Comparison of ENCODE assay signal across 7 cellular contexts in the genomic region with DNA sequence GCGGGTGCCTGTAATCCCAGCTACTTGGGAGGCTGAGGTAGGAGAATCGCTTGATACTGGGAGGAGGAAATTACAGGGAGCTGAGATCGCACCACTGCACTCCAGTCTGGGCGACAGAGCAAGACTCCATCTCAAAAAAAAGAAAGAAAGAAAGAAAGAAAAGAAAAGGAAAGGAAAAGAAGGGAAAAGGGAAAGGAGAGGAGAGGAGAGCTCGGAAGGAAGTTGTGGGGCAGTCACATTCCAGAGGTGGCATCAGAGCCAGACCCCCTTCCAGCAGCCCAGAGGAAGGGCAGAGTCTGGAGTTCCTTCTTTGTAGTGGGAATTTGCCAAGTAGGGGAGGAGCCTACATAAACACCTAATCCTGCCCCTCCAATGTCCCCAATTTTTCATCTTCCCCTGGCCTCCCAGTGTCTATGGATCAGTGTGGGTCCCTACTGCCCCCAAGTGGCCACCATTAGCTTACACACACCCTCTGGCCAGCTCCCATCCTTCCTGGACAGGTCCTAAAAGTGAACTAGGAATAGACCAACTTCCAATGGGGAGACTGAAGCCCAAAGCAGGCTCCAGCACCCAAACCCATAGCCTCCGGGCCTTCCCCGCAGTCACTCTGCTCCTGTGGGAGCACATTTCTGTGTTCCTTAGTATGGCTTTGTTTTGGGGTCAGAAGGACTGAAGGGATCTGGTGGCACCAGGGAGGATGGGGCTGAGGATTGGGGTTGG. TPM values are rescaled to one million over a fixed set of nuclear protein-coding genes. Genes with fewer than 3 reads are reported as not detected.
A peak's percentile ranks its signal among the peaks of the same experiment; 100 is the strongest.
DNase-seq lines count a peak whose midpoint lies in the region; ATAC-seq and TF ChIP-seq lines count a peak whose summit lies in the region.

No MANE protein-coding gene starts in this region.

- H3K4me3 ChIP-seq in OCI-LY1 (ENCODE audit: low read depth, low read length, poor library complexity, severe bottlenecking) (no peak overlapping the region), body of pancreas (no peak overlapping the region), iPS DF 6.9 (ENCODE audit: low read length) (no peak overlapping the region)

- no peaks in the 10 kb centered on the region for H3F3A ChIP-seq in OCI-LY1 (ENCODE audit: insufficient read depth, low read length)

- no peaks in the 10 kb centered on the region for H3K27me3 ChIP-seq in OCI-LY1 (ENCODE audit: insufficient read depth, low read length)
- peaks cover 0 to 15% of the 10 kb centered on the region in 2 donors for H3K27me3 ChIP-seq in body of pancreas
- H3K27me3 ChIP-seq in iPS DF 6.9 (ENCODE audit: control insufficient read depth, insufficient read depth, low read length): no peaks in the 10 kb centered on the region

- H4K20me1 ChIP-seq in OCI-LY1 (ENCODE audit: insufficient read depth, low read length): no peaks in the 10 kb centered on the region

- H3K9ac ChIP-seq in OCI-LY1 (ENCODE audit: low read length): no peak overlapping the region

- no peak overlapping the region for H3K4me2 ChIP-seq in OCI-LY1 (ENCODE audit: low read length)

- H3K9me2 ChIP-seq in OCI-LY1 (ENCODE audit: low read depth, low read length): no peaks in the 10 kb centered on the region

- peak; percentile 82 for ATAC-seq in body of pancreas
- ATAC-seq in GM21737 (IDR thresholded peaks at IDR 0.05; ENCODE audit: unreplicated experiment): no peak

- H2AFZ ChIP-seq in OCI-LY1 (ENCODE audit: low read length): no peak overlapping the region

- no peak for TF ChIP-seq POLR2A in body of pancreas (IDR thresholded peaks at IDR 0.05)

- no peaks in the 10 kb centered on the region for H3K9me3 ChIP-seq in OCI-LY1 (ENCODE audit: low read length)
- H3K9me3 ChIP-seq in body of pancreas: no peaks in the 10 kb centered on the region
- H3K9me3 ChIP-seq in iPS DF 6.9 (ENCODE audit: control insufficient read depth, insufficient read depth, low read length): no peaks in the 10 kb centered on the region

- TF ChIP-seq CTCF in OCI-LY1 (IDR thresholded peaks at IDR 0.05; ENCODE audit: low read length): peak; percentile 92
- TF ChIP-seq CTCF in body of pancreas (IDR thresholded peaks at IDR 0.05): peak; percentile 63 to 73 (median 67)

- no peak overlapping the region for H3K27ac ChIP-seq in OCI-LY1 (ENCODE audit: low read depth, low read length, poor library complexity, severe bottlenecking)
- H3K27ac ChIP-seq in body of pancreas: no peak overlapping the region
- no peak overlapping the region for H3K27ac ChIP-seq in iPS DF 6.9 (ENCODE audit: low read length)

- H3K4me1 ChIP-seq in OCI-LY1 (ENCODE audit: insufficient read depth, low read length, severe bottlenecking) (no peaks in the 10 kb centered on the region), body of pancreas (peaks cover 19% of the 10 kb centered on the region), iPS DF 6.9 (ENCODE audit: control insufficient read depth, insufficient read depth, low read length) (peaks cover 6% of the 10 kb centered on the region)

- intact Hi-C loops in body of pancreas (cut with DNase I): no loop called here

- H3K79me2 ChIP-seq in OCI-LY1 (ENCODE audit: insufficient read depth, low read length): no peaks in the 10 kb centered on the region

- 62 to 64% methylated on average over 7 of the region's 7 CpGs for WGBS in body of pancreas, 2 donors
- no CpG with 5 or more reads among the region's 7 CpGs for WGBS in iPS DF 6.9 (ENCODE audit: insufficient coverage, insufficient read length)

- DNase-seq in GDM1 (lab: John Stamatoyannopoulos, UW) (peak; percentile 33), HT1080 (ENCODE audit: low read depth) (peak; percentile 66), body of pancreas (peak; percentile 69 to 77 (median 73)), iPS DF 6.9 (ENCODE audit: low read depth, low spot score) (peak; percentile 84)
- DNase-seq in stimulated activated CD4-positive, alpha-beta T cell treated with anti-CD3 and anti-CD28 coated beads, TNF-alpha, amount 100 ng/mL, for 48 hours (ENCODE audit: low read depth in 3 of 3): peak in 2 of 3 donors; percentile 15 to 36

- no peaks in the 10 kb centered on the region for H3K36me3 ChIP-seq in OCI-LY1 (ENCODE audit: insufficient read depth, low read length)
- H3K36me3 ChIP-seq in body of pancreas (replicated peaks in 1 of 2; ENCODE audit: insufficient read depth in 1 of 2, low read depth in 2 of 2): no peaks in the 10 kb centered on the region
- H3K36me3 ChIP-seq in iPS DF 6.9 (ENCODE audit: control insufficient read depth, insufficient read depth, low read length): no peaks in the 10 kb centered on the region

RNA-seq across cellular contexts. Expression of a gene that starts 39.6 kb away (rescaled TPM):
- 0.43 and 1.2 TPM in 2 replicates for total RNA-seq in HT1080 (2014; rRNA removed; shearing (Covaris generic))
- 3.5 and 11.5 TPM in 2 replicates for polyA plus RNA-seq in HT1080 (2015; cell fraction: cytosol; rRNA removed)
- polyA plus RNA-seq in HT1080 (2015; cell fraction: nucleus; rRNA removed): 1.4 and 3.0 TPM in 2 replicates
- 100 to 1,000 TPM; 367 to 445 TPM for total RNA-seq in body of pancreas

Comparison
In these comparisons a context has a peak if more than half of its experiments do, and no peak if none do; other contexts are left out.
1. DNase-seq: peak in every context shown above with its lines; median percentile 84 in iPS DF 6.9; 73 in body of pancreas; 66 in HT1080; 33 in GDM1; 26 in stimulated activated CD4-positive, alpha-beta T cell treated with anti-CD3 and anti-CD28 coated beads, TNF-alpha, amount 100 ng/mL, for 48 hours.
2. RNA of a gene that starts 39.6 kb away (total RNA-seq): 367 to 445 TPM in body of pancreas; 0.43 to 1.2 TPM in HT1080; every median in the first group is over 100 times any median in the second.